ENCODE assay signal across 15 cellular contexts in genomic region chr1:45442272-45442671, GRCh38.
A peak's percentile ranks its signal among the peaks of the same experiment; 100 is the strongest.
DNase-seq lines count a peak whose midpoint lies in the region; ATAC-seq, FAIRE-seq and TF ChIP-seq lines count a peak whose summit lies in the region.
"Had no signal": no experiment of that assay in that cellular context is flagged by ENCODE, and none has a peak within 500 bp of the region (broad histone marks: within the 10 kb centered on the region; RNA-seq: fewer than 3 reads in every experiment).

No MANE protein-coding gene starts in this region.

- TF ChIP-seq CTCF in foreskin fibroblast (IDR thresholded peaks at IDR 0.05; ENCODE audit: low read depth, low read length): no peak

- DNase-seq in H54 (ENCODE audit: insufficient read length, low spot score): peak; percentile 8
- DNase-seq in amniotic stem cell (lab: John Stamatoyannopoulos, UW): peak; percentile 25
- peak; percentile 40 to 71 for DNase-seq in foreskin fibroblast
- DNase-seq in urothelium cell line (ENCODE audit: low spot score): peak; percentile 46
- no peak for DNase-seq in medulla oblongata (ENCODE audit: extremely low spot score)
- no peak for DNase-seq in putamen (ENCODE audit: low spot score)
- DNase-seq: body of pancreas; DMS 273 treated with DMSO at 0.1 percent for 48 hours; effector memory CD4-positive, alpha-beta T cell; hippocampal formation; NCI-H1930; T-helper 9 cell had no signal

- TF ChIP-seq POLR2A in H54 (IDR thresholded peaks at IDR 0.05; ENCODE audit: low read depth, low read length): no peak

- ATAC-seq in HG03521 (IDR thresholded peaks at IDR 0.05; ENCODE audit: unreplicated experiment): no peak
- ATAC-seq: body of pancreas, Right ventricle myocardium inferior had no signal

- no peak for FAIRE-seq in H54 (lab: Jason Lieb, UNC)
- no peak for FAIRE-seq in urothelium cell line (lab: Jason Lieb, UNC)

- H3K4me3 ChIP-seq in foreskin fibroblast (ENCODE audit: low read depth in 1 of 2, low read length in 2 of 2): no peak overlapping the region
- H3K4me3 ChIP-seq: body of pancreas, suprapubic skin had no signal

Comparison
In these comparisons a context has a peak if more than half of its experiments do, and no peak if none do; other contexts are left out.
1. DNase-seq: peak in H54 (single experiment), amniotic stem cell (single experiment), foreskin fibroblast (2 of 2) and urothelium cell line (single experiment); none in medulla oblongata (single experiment) and putamen (single experiment).